ENCODE assay signal across 34 cellular contexts in genomic region chr12:21865846-21866245, GRCh38.
"Had no signal": no experiment of that assay in that cellular context is flagged by ENCODE, and none has a peak within 500 bp of the region (broad histone marks: within the 10 kb centered on the region; RNA-seq: fewer than 3 reads in every experiment).

No MANE protein-coding gene starts in this region.

- H3K27me3 Mint-ChIP-seq: activated CD4-positive, alpha-beta T cell treated with anti-CD3 and anti-CD28 coated beads, Interleukin-2, amount 10 ng/mL, durations not matched to agents 24 days and 14 days; activated CD8-positive, alpha-beta memory T cell treated with anti-CD3 and anti-CD28 coated beads, Interleukin-2, amount 10 ng/mL, durations not matched to agents 7 days and 5 days; activated naive CD8-positive, alpha-beta T cell treated with anti-CD3 and anti-CD28 coated beads for 36 hours; activated naive CD8-positive, alpha-beta T cell treated with anti-CD3 and anti-CD28 coated beads, Interleukin-2, amount 50 U/mL, for 24 hours; effector memory CD8-positive, alpha-beta T cell had no signal

- H3K36me3 Mint-ChIP-seq: activated CD4-positive, alpha-beta memory T cell treated with anti-CD3 and anti-CD28 coated beads for 36 hours; activated CD8-positive, alpha-beta memory T cell treated with anti-CD3 and anti-CD28 coated beads, Interleukin-2, amount 10 ng/mL, durations not matched to agents 7 days and 5 days; activated naive CD4-positive, alpha-beta T cell treated with anti-CD3 and anti-CD28 coated beads, Interleukin-2, amount 50 U/mL, for 24 hours; activated naive CD8-positive, alpha-beta T cell treated with anti-CD3 and anti-CD28 coated beads for 36 hours had no signal

- H3K4me1 Mint-ChIP-seq: activated CD4-positive, alpha-beta T cell treated with anti-CD3 and anti-CD28 coated beads for 36 hours; activated CD4-positive, alpha-beta T cell treated with anti-CD3 and anti-CD28 coated beads, Interleukin-2, amount 10 ng/mL, durations not matched to agents 24 days and 14 days; activated CD8-positive, alpha-beta memory T cell treated with anti-CD3 and anti-CD28 coated beads, Interleukin-2, amount 10 ng/mL, durations not matched to agents 7 days and 5 days; activated naive CD4-positive, alpha-beta T cell treated with anti-CD3 and anti-CD28 coated beads, Interleukin-2, amount 50 U/mL, for 24 hours; activated naive CD8-positive, alpha-beta T cell treated with anti-CD3 and anti-CD28 coated beads for 36 hours; activated naive CD8-positive, alpha-beta T cell treated with anti-CD3 and anti-CD28 coated beads, Interleukin-2, amount 50 U/mL, for 24 hours had no signal

- H3K4me3 Mint-ChIP-seq: activated CD4-positive, alpha-beta memory T cell treated with anti-CD3 and anti-CD28 coated beads for 36 hours; activated CD4-positive, alpha-beta T cell treated with anti-CD3 and anti-CD28 coated beads for 36 hours; activated CD4-positive, alpha-beta T cell treated with anti-CD3 and anti-CD28 coated beads, Interleukin-2, amount 10 ng/mL, durations not matched to agents 24 days and 14 days; activated CD8-positive, alpha-beta memory T cell treated with anti-CD3 and anti-CD28 coated beads, Interleukin-2, amount 10 ng/mL, durations not matched to agents 7 days and 5 days; activated CD8-positive, alpha-beta T cell treated with anti-CD3 and anti-CD28 coated beads, Interleukin-2, amount 10 ng/mL, durations not matched to agents 7 days and 5 days; activated naive CD4-positive, alpha-beta T cell treated with anti-CD3 and anti-CD28 coated beads for 36 hours; activated naive CD4-positive, alpha-beta T cell treated with anti-CD3 and anti-CD28 coated beads, Interleukin-2, amount 50 U/mL, for 24 hours; activated naive CD8-positive, alpha-beta T cell treated with anti-CD3 and anti-CD28 coated beads for 36 hours; activated naive CD8-positive, alpha-beta T cell treated with anti-CD3 and anti-CD28 coated beads, Interleukin-2, amount 50 U/mL, for 24 hours; activated T-helper 1 cell treated with anti-CD3 and anti-CD28 coated beads, Interleukin-12 subunit alpha, Interleukin-12 subunit beta, Interleukin-2, Interleukin-4 antibody, amounts not matched to agents 30 ng/mL and 10 ng/mL and 1 ng/mL, durations not matched to agents 14 hours and 24 hours and 36 hours; effector memory CD8-positive, alpha-beta T cell had no signal

- ATAC-seq: activated CD4-positive, alpha-beta T cell treated with anti-CD3 and anti-CD28 coated beads for 36 hours; activated CD8-positive, alpha-beta memory T cell treated with anti-CD3 and anti-CD28 coated beads, Interleukin-2, amount 10 ng/mL, durations not matched to agents 7 days and 5 days; activated CD8-positive, alpha-beta T cell treated with anti-CD3 and anti-CD28 coated beads, Interleukin-2, amount 10 ng/mL, durations not matched to agents 7 days and 5 days; activated naive CD8-positive, alpha-beta T cell treated with anti-CD3 and anti-CD28 coated beads, Interleukin-2, amount 50 U/mL, for 24 hours; body of pancreas; effector memory CD8-positive, alpha-beta T cell had no signal

- FAIRE-seq: colon, endometrium, endothelial cell of umbilical vein, frontal cortex had no signal

- H3K9me3 Mint-ChIP-seq: activated CD4-positive, alpha-beta memory T cell treated with anti-CD3 and anti-CD28 coated beads for 36 hours; activated naive CD4-positive, alpha-beta T cell treated with anti-CD3 and anti-CD28 coated beads for 36 hours; activated naive CD4-positive, alpha-beta T cell treated with anti-CD3 and anti-CD28 coated beads, Interleukin-2, amount 50 U/mL, for 24 hours; activated naive CD8-positive, alpha-beta T cell treated with anti-CD3 and anti-CD28 coated beads for 36 hours; activated naive CD8-positive, alpha-beta T cell treated with anti-CD3 and anti-CD28 coated beads, Interleukin-2, amount 50 U/mL, for 24 hours; activated T-helper 1 cell treated with anti-CD3 and anti-CD28 coated beads, Interleukin-12 subunit alpha, Interleukin-12 subunit beta, Interleukin-2, Interleukin-4 antibody, amounts not matched to agents 30 ng/mL and 10 ng/mL and 1 ng/mL, durations not matched to agents 14 hours and 24 hours and 36 hours; activated T-helper 2 cell treated with anti-CD3 and anti-CD28 coated beads, Interferon-gamma antibody, Interleukin-2, Interleukin-4, amounts not matched to agents 10 μg/mL and 5 μg/mL and 100 μg/mL, durations not matched to agents 14 hours and 24 hours and 36 hours; effector memory CD8-positive, alpha-beta T cell had no signal

- DNase-seq: activated CD4-positive, alpha-beta memory T cell treated with anti-CD3 and anti-CD28 coated beads for 36 hours; activated CD4-positive, alpha-beta T cell treated with anti-CD3 and anti-CD28 coated beads for 36 hours; activated CD4-positive, alpha-beta T cell treated with anti-CD3 and anti-CD28 coated beads, Interleukin-2, amount 10 ng/mL, durations not matched to agents 24 days and 14 days; activated CD4-positive, CD25-positive, alpha-beta regulatory T cell; activated CD4-positive, CD25-positive, alpha-beta regulatory T cell treated with anti-CD3 and anti-CD28 coated beads, Interleukin-2, amount 50 U/mL, for 72 hours; activated CD8-positive, alpha-beta memory T cell treated with anti-CD3 and anti-CD28 coated beads, Interleukin-2, amount 10 ng/mL, durations not matched to agents 7 days and 5 days; activated CD8-positive, alpha-beta memory T cell treated with anti-CD3 and anti-CD28 coated beads, Interleukin-2, amount 50 U/mL, for 4 hours; activated CD8-positive, alpha-beta T cell treated with anti-CD3 and anti-CD28 coated beads, Interleukin-2, amount 10 ng/mL, durations not matched to agents 7 days and 5 days; activated effector memory CD4-positive, alpha-beta T cell treated with anti-CD3 and anti-CD28 coated beads, Interleukin-2, amount 50 U/mL, for 16 hours; activated naive CD4-positive, alpha-beta T cell treated with anti-CD3 and anti-CD28 coated beads for 36 hours; activated naive CD8-positive, alpha-beta T cell treated with anti-CD3 and anti-CD28 coated beads for 36 hours; activated naive CD8-positive, alpha-beta T cell treated with anti-CD3 and anti-CD28 coated beads, Interleukin-2, amount 50 U/mL, for 24 hours; activated T-cell treated with anti-CD3 and anti-CD28 coated beads, Interleukin-2, amount 50 U/mL, for 1 hour; activated T-cell treated with anti-CD3 and anti-CD28 coated beads, Interleukin-2, amount 50 U/mL, for 48 hours; adrenal gland; amygdala; aorta; body of pancreas; caudate nucleus; cortex of kidney; dermis blood vessel endothelial cell; effector CD4-positive, alpha-beta T cell; effector memory CD8-positive, alpha-beta T cell; foreskin fibroblast; head of caudate nucleus; T-helper 1 cell; T-helper 2 cell had no signal

- H3K27ac Mint-ChIP-seq: activated CD4-positive, alpha-beta memory T cell treated with anti-CD3 and anti-CD28 coated beads for 36 hours; activated CD4-positive, alpha-beta T cell treated with anti-CD3 and anti-CD28 coated beads for 36 hours; activated CD4-positive, alpha-beta T cell treated with anti-CD3 and anti-CD28 coated beads, Interleukin-2, amount 10 ng/mL, durations not matched to agents 24 days and 14 days; activated CD8-positive, alpha-beta memory T cell treated with anti-CD3 and anti-CD28 coated beads, Interleukin-2, amount 10 ng/mL, durations not matched to agents 7 days and 5 days; activated CD8-positive, alpha-beta T cell treated with anti-CD3 and anti-CD28 coated beads, Interleukin-2, amount 10 ng/mL, durations not matched to agents 7 days and 5 days; activated naive CD4-positive, alpha-beta T cell treated with anti-CD3 and anti-CD28 coated beads for 36 hours; activated naive CD4-positive, alpha-beta T cell treated with anti-CD3 and anti-CD28 coated beads, Interleukin-2, amount 50 U/mL, for 24 hours; activated naive CD8-positive, alpha-beta T cell treated with anti-CD3 and anti-CD28 coated beads for 36 hours; activated naive CD8-positive, alpha-beta T cell treated with anti-CD3 and anti-CD28 coated beads, Interleukin-2, amount 50 U/mL, for 24 hours; activated T-helper 1 cell treated with anti-CD3 and anti-CD28 coated beads, Interleukin-12 subunit alpha, Interleukin-12 subunit beta, Interleukin-2, Interleukin-4 antibody, amounts not matched to agents 30 ng/mL and 10 ng/mL and 1 ng/mL, durations not matched to agents 14 hours and 24 hours and 36 hours; activated T-helper 2 cell treated with anti-CD3 and anti-CD28 coated beads, Interferon-gamma antibody, Interleukin-2, Interleukin-4, amounts not matched to agents 10 μg/mL and 5 μg/mL and 100 μg/mL, durations not matched to agents 14 hours and 24 hours and 36 hours; effector memory CD8-positive, alpha-beta T cell had no signal
